Comparison of ENCODE assay signal across 1 cellular context in the genomic region with DNA sequence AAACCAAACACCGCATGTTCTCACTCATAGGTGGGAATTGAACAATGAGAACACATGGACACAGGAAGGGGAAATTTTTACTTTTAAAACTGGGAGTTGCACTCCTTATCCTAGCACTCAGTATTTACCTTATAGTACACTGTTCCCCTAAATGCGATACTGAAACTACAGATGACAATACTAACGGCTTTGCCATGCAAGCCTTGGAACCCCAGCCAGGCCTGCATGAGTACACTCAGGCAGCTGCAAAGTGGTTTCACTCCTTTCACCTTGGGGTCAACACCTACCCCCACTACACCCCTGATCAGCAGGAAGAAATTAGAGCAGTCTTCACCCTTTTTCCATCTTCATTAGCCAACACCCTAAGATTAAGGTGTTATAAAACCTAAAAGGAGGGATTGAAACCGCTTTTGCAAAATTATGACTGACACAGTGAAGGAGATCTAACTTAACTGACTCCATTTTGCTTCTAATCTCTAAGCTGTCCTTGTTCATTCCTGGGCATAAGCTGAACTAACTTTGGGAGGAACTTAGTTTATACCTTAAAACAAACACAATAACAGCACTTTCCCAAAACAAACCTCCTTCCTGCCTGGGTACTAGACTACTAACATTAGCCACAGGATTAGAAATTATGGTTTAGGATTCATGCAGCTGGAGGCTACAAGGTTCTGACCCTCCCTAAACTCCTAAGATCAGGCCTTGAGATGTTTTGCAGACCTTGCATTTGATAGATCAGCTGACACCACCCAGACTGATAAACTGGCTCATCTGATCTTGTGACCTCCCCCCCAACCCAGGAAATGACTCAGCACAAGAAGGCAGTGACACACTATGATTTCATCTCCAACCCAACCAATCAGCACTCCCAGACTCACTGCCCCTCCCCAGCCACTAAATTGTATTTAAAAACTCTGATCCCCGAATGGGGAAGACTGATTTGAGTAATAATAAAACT.
TF ChIP-seq lines count a peak whose summit lies in the region.

No MANE protein-coding gene starts in this region.

TF ChIP-seq in K562, 482 proteins besides CTCF, POLR2A, EP300 and RAD21 (continued from another document and continues in another):
- no peak for TF ChIP-seq SRSF1 (IDR thresholded peaks at IDR 0.05; ENCODE audit: low read depth, low read length)
- peak; percentile 97 for TF ChIP-seq ZNF165 (CRISPR knock-in tag; IDR thresholded peaks at IDR 0.05; ENCODE audit: borderline replicate concordance)
- TF ChIP-seq KDM1A (IDR thresholded peaks at IDR 0.05) = peak; percentile 25 to 50; a peak in 2 of 4 replicates
- TF ChIP-seq, protein P1, sequence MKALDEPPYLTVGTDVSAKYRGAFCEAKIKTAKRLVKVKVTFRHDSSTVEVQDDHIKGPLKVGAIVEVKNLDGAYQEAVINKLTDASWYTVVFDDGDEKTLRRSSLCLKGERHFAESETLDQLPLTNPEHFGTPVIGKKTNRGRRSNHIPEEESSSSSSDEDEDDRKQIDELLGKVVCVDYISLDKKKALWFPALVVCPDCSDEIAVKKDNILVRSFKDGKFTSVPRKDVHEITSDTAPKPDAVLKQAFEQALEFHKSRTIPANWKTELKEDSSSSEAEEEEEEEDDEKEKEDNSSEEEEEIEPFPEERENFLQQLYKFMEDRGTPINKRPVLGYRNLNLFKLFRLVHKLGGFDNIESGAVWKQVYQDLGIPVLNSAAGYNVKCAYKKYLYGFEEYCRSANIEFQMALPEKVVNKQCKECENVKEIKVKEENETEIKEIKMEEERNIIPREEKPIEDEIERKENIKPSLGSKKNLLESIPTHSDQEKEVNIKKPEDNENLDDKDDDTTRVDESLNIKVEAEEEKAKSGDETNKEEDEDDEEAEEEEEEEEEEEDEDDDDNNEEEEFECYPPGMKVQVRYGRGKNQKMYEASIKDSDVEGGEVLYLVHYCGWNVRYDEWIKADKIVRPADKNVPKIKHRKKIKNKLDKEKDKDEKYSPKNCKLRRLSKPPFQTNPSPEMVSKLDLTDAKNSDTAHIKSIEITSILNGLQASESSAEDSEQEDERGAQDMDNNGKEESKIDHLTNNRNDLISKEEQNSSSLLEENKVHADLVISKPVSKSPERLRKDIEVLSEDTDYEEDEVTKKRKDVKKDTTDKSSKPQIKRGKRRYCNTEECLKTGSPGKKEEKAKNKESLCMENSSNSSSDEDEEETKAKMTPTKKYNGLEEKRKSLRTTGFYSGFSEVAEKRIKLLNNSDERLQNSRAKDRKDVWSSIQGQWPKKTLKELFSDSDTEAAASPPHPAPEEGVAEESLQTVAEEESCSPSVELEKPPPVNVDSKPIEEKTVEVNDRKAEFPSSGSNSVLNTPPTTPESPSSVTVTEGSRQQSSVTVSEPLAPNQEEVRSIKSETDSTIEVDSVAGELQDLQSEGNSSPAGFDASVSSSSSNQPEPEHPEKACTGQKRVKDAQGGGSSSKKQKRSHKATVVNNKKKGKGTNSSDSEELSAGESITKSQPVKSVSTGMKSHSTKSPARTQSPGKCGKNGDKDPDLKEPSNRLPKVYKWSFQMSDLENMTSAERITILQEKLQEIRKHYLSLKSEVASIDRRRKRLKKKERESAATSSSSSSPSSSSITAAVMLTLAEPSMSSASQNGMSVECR (CRISPR knock-in tag; IDR thresholded peaks at IDR 0.05) = no peak
- TF ChIP-seq CSDE1 (IDR thresholded peaks at IDR 0.05) = no peak
- TF ChIP-seq RUNX1 (IDR thresholded peaks at IDR 0.05; ENCODE audit: low read depth) = no peak
- TF ChIP-seq NCOR1 (IDR thresholded peaks at IDR 0.05) = peak; percentile 35; the same call in 1 of the 2 replicates
- TF ChIP-seq, protein P2, sequence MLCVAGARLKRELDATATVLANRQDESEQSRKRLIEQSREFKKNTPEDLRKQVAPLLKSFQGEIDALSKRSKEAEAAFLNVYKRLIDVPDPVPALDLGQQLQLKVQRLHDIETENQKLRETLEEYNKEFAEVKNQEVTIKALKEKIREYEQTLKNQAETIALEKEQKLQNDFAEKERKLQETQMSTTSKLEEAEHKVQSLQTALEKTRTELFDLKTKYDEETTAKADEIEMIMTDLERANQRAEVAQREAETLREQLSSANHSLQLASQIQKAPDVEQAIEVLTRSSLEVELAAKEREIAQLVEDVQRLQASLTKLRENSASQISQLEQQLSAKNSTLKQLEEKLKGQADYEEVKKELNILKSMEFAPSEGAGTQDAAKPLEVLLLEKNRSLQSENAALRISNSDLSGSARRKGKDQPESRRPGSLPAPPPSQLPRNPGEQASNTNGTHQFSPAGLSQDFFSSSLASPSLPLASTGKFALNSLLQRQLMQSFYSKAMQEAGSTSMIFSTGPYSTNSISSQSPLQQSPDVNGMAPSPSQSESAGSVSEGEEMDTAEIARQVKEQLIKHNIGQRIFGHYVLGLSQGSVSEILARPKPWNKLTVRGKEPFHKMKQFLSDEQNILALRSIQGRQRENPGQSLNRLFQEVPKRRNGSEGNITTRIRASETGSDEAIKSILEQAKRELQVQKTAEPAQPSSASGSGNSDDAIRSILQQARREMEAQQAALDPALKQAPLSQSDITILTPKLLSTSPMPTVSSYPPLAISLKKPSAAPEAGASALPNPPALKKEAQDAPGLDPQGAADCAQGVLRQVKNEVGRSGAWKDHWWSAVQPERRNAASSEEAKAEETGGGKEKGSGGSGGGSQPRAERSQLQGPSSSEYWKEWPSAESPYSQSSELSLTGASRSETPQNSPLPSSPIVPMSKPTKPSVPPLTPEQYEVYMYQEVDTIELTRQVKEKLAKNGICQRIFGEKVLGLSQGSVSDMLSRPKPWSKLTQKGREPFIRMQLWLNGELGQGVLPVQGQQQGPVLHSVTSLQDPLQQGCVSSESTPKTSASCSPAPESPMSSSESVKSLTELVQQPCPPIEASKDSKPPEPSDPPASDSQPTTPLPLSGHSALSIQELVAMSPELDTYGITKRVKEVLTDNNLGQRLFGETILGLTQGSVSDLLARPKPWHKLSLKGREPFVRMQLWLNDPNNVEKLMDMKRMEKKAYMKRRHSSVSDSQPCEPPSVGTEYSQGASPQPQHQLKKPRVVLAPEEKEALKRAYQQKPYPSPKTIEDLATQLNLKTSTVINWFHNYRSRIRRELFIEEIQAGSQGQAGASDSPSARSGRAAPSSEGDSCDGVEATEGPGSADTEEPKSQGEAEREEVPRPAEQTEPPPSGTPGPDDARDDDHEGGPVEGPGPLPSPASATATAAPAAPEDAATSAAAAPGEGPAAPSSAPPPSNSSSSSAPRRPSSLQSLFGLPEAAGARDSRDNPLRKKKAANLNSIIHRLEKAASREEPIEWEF (CRISPR knock-in tag; IDR thresholded peaks at IDR 0.05) = peak; percentile 46; the same call in 1 of the 2 replicates
- TF ChIP-seq ARNT (IDR thresholded peaks at IDR 0.05) = no peak
- peak; percentile 53; the same call in 1 of the 2 replicates for TF ChIP-seq MBD2 (IDR thresholded peaks at IDR 0.05; ENCODE audit: borderline replicate concordance, low read depth)
- no peak for TF ChIP-seq CHD4 (IDR thresholded peaks at IDR 0.05; ENCODE audit: insufficient read depth, insufficient replicate concordance, low read depth, low read length, poor library complexity, severe bottlenecking)
- peak; percentile 80 for TF ChIP-seq RAD51 (IDR thresholded peaks at IDR 0.05; ENCODE audit: borderline replicate concordance, low read depth)
- TF ChIP-seq GABPB2 (CRISPR knock-in tag; conservative IDR thresholded peaks at IDR 0.05) = no peak
- no peak for TF ChIP-seq TCF7 (IDR thresholded peaks at IDR 0.05; ENCODE audit: borderline replicate concordance)
- no peak for TF ChIP-seq WHSC1 (IDR thresholded peaks at IDR 0.05; ENCODE audit: low read length)
- TF ChIP-seq, protein P3, sequence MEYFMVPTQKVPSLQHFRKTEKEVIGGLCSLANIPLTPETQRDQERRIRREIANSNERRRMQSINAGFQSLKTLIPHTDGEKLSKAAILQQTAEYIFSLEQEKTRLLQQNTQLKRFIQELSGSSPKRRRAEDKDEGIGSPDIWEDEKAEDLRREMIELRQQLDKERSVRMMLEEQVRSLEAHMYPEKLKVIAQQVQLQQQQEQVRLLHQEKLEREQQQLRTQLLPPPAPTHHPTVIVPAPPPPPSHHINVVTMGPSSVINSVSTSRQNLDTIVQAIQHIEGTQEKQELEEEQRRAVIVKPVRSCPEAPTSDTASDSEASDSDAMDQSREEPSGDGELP (CRISPR knock-in tag; IDR thresholded peaks at IDR 0.05; ENCODE audit: borderline replicate concordance) = peak; percentile 56
- TF ChIP-seq, protein P4, sequence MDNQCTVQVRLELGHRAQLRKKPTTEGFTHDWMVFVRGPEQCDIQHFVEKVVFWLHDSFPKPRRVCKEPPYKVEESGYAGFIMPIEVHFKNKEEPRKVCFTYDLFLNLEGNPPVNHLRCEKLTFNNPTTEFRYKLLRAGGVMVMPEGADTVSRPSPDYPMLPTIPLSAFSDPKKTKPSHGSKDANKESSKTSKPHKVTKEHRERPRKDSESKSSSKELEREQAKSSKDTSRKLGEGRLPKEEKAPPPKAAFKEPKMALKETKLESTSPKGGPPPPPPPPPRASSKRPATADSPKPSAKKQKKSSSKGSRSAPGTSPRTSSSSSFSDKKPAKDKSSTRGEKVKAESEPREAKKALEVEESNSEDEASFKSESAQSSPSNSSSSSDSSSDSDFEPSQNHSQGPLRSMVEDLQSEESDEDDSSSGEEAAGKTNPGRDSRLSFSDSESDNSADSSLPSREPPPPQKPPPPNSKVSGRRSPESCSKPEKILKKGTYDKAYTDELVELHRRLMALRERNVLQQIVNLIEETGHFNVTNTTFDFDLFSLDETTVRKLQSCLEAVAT (IDR thresholded peaks at IDR 0.05) = no peak
- TF ChIP-seq JUNB (CRISPR knock-in tag; conservative IDR thresholded peaks at IDR 0.05) = no peak
- peak; percentile 79 for TF ChIP-seq DIDO1 (tag; IDR thresholded peaks at IDR 0.05; ENCODE audit: low read depth)
- TF ChIP-seq PRMT5 (CRISPR knock-in tag; IDR thresholded peaks at IDR 0.05) = no peak
- TF ChIP-seq, protein P5, sequence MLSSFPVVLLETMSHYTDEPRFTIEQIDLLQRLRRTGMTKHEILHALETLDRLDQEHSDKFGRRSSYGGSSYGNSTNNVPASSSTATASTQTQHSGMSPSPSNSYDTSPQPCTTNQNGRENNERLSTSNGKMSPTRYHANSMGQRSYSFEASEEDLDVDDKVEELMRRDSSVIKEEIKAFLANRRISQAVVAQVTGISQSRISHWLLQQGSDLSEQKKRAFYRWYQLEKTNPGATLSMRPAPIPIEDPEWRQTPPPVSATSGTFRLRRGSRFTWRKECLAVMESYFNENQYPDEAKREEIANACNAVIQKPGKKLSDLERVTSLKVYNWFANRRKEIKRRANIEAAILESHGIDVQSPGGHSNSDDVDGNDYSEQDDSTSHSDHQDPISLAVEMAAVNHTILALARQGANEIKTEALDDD (IDR thresholded peaks at IDR 0.05) = 0 out of 2 replicates have a peak, but pooled peaks have one; percentile 24
- TF ChIP-seq TCFL5 (CRISPR knock-in tag; conservative IDR thresholded peaks at IDR 0.05) = peak; percentile 94
- peak; percentile 88 for TF ChIP-seq ZNF780A (CRISPR knock-in tag; IDR thresholded peaks at IDR 0.05)
- peak; percentile 99 for TF ChIP-seq ZNF76 (CRISPR knock-in tag; IDR thresholded peaks at IDR 0.05; ENCODE audit: borderline replicate concordance)
- peak; percentile 82 for TF ChIP-seq ELF1 (tag; IDR thresholded peaks at IDR 0.05)
- peak; percentile 96 for TF ChIP-seq ZNF197 (CRISPR knock-in tag; IDR thresholded peaks at IDR 0.05; ENCODE audit: low read depth)
- TF ChIP-seq SRSF7 (optimal IDR thresholded peaks at IDR 0.05; ENCODE audit: low read depth, low read length) = no peak
- peak; percentile 90; the same call in 1 of the 2 replicates for TF ChIP-seq NR4A1 (CRISPR knock-in tag; IDR thresholded peaks at IDR 0.05)
- TF ChIP-seq NR4A1 (tag; IDR thresholded peaks at IDR 0.05) = peak; percentile 98
- no peak for TF ChIP-seq SLC30A9 (CRISPR knock-in tag; IDR thresholded peaks at IDR 0.05)
- TF ChIP-seq, protein P6, sequence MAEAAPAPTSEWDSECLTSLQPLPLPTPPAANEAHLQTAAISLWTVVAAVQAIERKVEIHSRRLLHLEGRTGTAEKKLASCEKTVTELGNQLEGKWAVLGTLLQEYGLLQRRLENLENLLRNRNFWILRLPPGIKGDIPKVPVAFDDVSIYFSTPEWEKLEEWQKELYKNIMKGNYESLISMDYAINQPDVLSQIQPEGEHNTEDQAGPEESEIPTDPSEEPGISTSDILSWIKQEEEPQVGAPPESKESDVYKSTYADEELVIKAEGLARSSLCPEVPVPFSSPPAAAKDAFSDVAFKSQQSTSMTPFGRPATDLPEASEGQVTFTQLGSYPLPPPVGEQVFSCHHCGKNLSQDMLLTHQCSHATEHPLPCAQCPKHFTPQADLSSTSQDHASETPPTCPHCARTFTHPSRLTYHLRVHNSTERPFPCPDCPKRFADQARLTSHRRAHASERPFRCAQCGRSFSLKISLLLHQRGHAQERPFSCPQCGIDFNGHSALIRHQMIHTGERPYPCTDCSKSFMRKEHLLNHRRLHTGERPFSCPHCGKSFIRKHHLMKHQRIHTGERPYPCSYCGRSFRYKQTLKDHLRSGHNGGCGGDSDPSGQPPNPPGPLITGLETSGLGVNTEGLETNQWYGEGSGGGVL (CRISPR knock-in tag; IDR thresholded peaks at IDR 0.05) = peak; percentile 60; the same call in 1 of the 2 replicates
- TF ChIP-seq HNRNPLL (IDR thresholded peaks at IDR 0.05; ENCODE audit: low read depth, low read length, poor library complexity, severe bottlenecking) = no peak
- TF ChIP-seq, protein P7, sequence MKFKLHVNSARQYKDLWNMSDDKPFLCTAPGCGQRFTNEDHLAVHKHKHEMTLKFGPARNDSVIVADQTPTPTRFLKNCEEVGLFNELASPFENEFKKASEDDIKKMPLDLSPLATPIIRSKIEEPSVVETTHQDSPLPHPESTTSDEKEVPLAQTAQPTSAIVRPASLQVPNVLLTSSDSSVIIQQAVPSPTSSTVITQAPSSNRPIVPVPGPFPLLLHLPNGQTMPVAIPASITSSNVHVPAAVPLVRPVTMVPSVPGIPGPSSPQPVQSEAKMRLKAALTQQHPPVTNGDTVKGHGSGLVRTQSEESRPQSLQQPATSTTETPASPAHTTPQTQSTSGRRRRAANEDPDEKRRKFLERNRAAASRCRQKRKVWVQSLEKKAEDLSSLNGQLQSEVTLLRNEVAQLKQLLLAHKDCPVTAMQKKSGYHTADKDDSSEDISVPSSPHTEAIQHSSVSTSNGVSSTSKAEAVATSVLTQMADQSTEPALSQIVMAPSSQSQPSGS (CRISPR knock-in tag; IDR thresholded peaks at IDR 0.05) = no peak
- 0 out of 2 replicates have a peak, but pooled peaks have one; percentile 38 for TF ChIP-seq ZNF57 (CRISPR knock-in tag; IDR thresholded peaks at IDR 0.05)
- TF ChIP-seq, protein P8, sequence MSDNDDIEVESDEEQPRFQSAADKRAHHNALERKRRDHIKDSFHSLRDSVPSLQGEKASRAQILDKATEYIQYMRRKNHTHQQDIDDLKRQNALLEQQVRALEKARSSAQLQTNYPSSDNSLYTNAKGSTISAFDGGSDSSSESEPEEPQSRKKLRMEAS (CRISPR knock-in tag; IDR thresholded peaks at IDR 0.05) = no peak
- peak; percentile 87 for TF ChIP-seq ZBTB17 (CRISPR knock-in tag; IDR thresholded peaks at IDR 0.05)
- TF ChIP-seq, protein P9, sequence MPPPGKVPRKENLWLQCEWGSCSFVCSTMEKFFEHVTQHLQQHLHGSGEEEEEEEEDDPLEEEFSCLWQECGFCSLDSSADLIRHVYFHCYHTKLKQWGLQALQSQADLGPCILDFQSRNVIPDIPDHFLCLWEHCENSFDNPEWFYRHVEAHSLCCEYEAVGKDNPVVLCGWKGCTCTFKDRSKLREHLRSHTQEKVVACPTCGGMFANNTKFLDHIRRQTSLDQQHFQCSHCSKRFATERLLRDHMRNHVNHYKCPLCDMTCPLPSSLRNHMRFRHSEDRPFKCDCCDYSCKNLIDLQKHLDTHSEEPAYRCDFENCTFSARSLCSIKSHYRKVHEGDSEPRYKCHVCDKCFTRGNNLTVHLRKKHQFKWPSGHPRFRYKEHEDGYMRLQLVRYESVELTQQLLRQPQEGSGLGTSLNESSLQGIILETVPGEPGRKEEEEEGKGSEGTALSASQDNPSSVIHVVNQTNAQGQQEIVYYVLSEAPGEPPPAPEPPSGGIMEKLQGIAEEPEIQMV (tag; conservative IDR thresholded peaks at IDR 0.05; ENCODE audit: low read depth) = peak; percentile 86
- TF ChIP-seq MAFF (IDR thresholded peaks at IDR 0.05; ENCODE audit: low read length) = peak; percentile 85
